In genomic region chr20:61162506-61162905, GRCh38 we compare ENCODE assay signal across 21 cellular contexts.
DNase-seq lines count a peak whose midpoint lies in the region; ATAC-seq and TF ChIP-seq lines count a peak whose summit lies in the region.
"Had no signal": no experiment of that assay in that cellular context is flagged by ENCODE, and none has a peak within 500 bp of the region (broad histone marks: within the 10 kb centered on the region; RNA-seq: fewer than 3 reads in every experiment).

No MANE protein-coding gene starts in this region.

- TF ChIP-seq CTCF in VCaP (conservative IDR thresholded peaks at IDR 0.05) (no peak), GM10266 (IDR thresholded peaks at IDR 0.05; ENCODE audit: control insufficient read depth, insufficient read depth, low read depth, missing control alignments) (no peak)

- no peak for ATAC-seq in GM19395 (IDR thresholded peaks at IDR 0.05; ENCODE audit: unreplicated experiment)

- DNase-seq in NCI-H1105 treated with DMSO at 0.1 percent for 48 hours (lab: John Stamatoyannopoulos, UW), result peak; percentile 50
- DNase-seq in NCI-H1105 (lab: John Stamatoyannopoulos, UW), result no peak
- peak in 2 of 3 experiments; percentile 70 to 80 for DNase-seq in NCI-H1417 (lab: John Stamatoyannopoulos, UW)
- peak; percentile 3 for DNase-seq in pons (ENCODE audit: low spot score)
- DNase-seq in GM10266 (ENCODE audit: extremely low spot score), result no peak
- DNase-seq in GM19238 (ENCODE audit: insufficient read length, low spot score), result no peak
- DNase-seq: ACHN; CD4-positive, CD25-positive, alpha-beta regulatory T cell; GOT3; HFFc6; NCI-H1048; NCI-H146; NCI-H1930; NCI-H2107; NK-92 treated with Interleukin-12 subunit alpha and Interleukin-12 subunit beta, amount 100 ng/mL, for 24 hours; PC-9; Right ventricle myocardium superior had no signal

- H3K27ac ChIP-seq in VCaP, result peak overlapping the region; percentile 65
- H3K27ac ChIP-seq: 22Rv1, PC-9, SJSA1 had no signal

Comparison
In these comparisons a context has a peak if more than half of its experiments do, and no peak if none do; other contexts are left out.
1. DNase-seq: peak in NCI-H1105 treated with DMSO at 0.1 percent for 48 hours (single experiment), NCI-H1417 (2 of 3) and pons (single experiment); none in NCI-H1105 (single experiment), GM10266 (single experiment) and GM19238 (single experiment).